In the genomic region with DNA sequence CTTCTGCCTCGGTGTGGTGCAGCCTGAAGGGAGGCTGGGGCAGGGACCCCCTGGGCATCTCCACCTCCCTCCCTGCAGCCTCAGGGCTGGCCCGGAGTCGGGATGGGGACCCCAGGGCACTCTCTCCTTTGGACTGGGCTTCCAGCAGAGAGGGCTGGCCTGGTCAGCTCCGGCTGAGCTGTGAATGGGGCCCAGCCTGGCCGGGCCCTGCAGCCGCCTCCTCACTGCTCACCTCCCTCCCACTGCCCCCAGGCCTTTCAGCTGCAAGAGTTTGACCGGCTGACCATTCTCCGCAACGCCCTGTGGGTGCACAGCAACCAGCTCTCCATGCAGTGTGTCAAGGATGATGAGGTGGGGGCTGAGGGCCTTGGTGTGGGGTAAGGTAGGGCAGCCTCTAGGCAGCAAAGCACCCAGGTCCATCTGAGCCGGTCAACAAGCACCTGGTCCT, we compare ENCODE assay signal across 13 cellular contexts. TPM values are rescaled to one million over a fixed set of nuclear protein-coding genes. Genes with fewer than 3 reads are reported as not detected.
A peak's percentile ranks its signal among the peaks of the same experiment; 100 is the strongest.
DNase-seq lines count a peak whose midpoint lies in the region; ATAC-seq and TF ChIP-seq lines count a peak whose summit lies in the region.
"Had no signal": no experiment of that assay in that cellular context is flagged by ENCODE, and none has a peak within 500 bp of the region (broad histone marks: within the 10 kb centered on the region; RNA-seq: fewer than 3 reads in every experiment).

No MANE protein-coding gene starts in this region.

- ATAC-seq in heart left ventricle (no peak), upper lobe of right lung (no peak), GM18861 (IDR thresholded peaks at IDR 0.05; ENCODE audit: unreplicated experiment) (no peak)

- intact Hi-C loops in heart left ventricle (cut with DNase I) = no loop called here
- intact Hi-C loops in upper lobe of right lung (cut with DNase I) = loop anchor here (10.0 kb wide), 1 partner anchor 514 kb away; no protein-coding TSS in a partner anchor
- intact Hi-C loops in colonic mucosa (cut with DNase I) = no loop called here

- H3K4me1 ChIP-seq in heart left ventricle (peaks cover 0 to 23% (median 6%) of the 10 kb centered on the region in 12 donors), right atrium auricular region (peaks cover 0 to 20% of the 10 kb centered on the region in 2 donors), upper lobe of right lung (no peaks in the 10 kb centered on the region), colonic mucosa (peaks cover 5% of the 10 kb centered on the region)

- H3K9me3 ChIP-seq in heart left ventricle = no peaks in the 10 kb centered on the region
- H3K9me3 ChIP-seq in right atrium auricular region = no peaks in the 10 kb centered on the region
- no peaks in the 10 kb centered on the region for H3K9me3 ChIP-seq in upper lobe of right lung
- no peaks in the 10 kb centered on the region for H3K9me3 ChIP-seq in colonic mucosa

- H3K27me3 Mint-ChIP-seq in activated CD4-positive, alpha-beta memory T cell treated with anti-CD3 and anti-CD28 coated beads, Interleukin-2, amount 10 ng/mL, durations not matched to agents 7 days and 5 days = no peaks in the 10 kb centered on the region
- H3K27me3 Mint-ChIP-seq: naive thymus-derived CD4-positive, alpha-beta T cell had no signal

- 59 to 84% (median 81%) methylated on average over 5 to 10 of the region's 10 CpGs for WGBS in heart left ventricle, 4 donors

- DNase-seq in heart left ventricle = peak in 4 of 5 donors; percentile 11 to 42 (median 16)
- no peak for DNase-seq in right atrium auricular region (ENCODE audit: low spot score)
- DNase-seq in activated CD4-positive, alpha-beta memory T cell treated with anti-CD3 and anti-CD28 coated beads, Interleukin-2, amount 10 ng/mL, durations not matched to agents 7 days and 5 days = peak; percentile 11
- peak; percentile 8 for DNase-seq in mucosa of gallbladder (ENCODE audit: low spot score)
- DNase-seq in upper lobe of right lung = peak; percentile 65
- no peak for DNase-seq in colonic mucosa
- DNase-seq in RPMI8226 = no peak
- DNase-seq: NCI-H510A had no signal

- peaks cover 9% of the 10 kb centered on the region for H3K4me1 Mint-ChIP-seq in activated CD4-positive, alpha-beta memory T cell treated with anti-CD3 and anti-CD28 coated beads, Interleukin-2, amount 10 ng/mL, durations not matched to agents 7 days and 5 days

- no peak for TF ChIP-seq POLR2A in heart left ventricle (IDR thresholded peaks at IDR 0.05)

- peak overlapping the region; percentile 52 for H3K27ac Mint-ChIP-seq in activated CD4-positive, alpha-beta memory T cell treated with anti-CD3 and anti-CD28 coated beads, Interleukin-2, amount 10 ng/mL, durations not matched to agents 7 days and 5 days

- H3K27ac ChIP-seq in heart left ventricle (no peak overlapping the region), right atrium auricular region (no peak overlapping the region), upper lobe of right lung (no peak overlapping the region), colonic mucosa (no peak overlapping the region)

- H3K4me3 Mint-ChIP-seq in activated CD4-positive, alpha-beta memory T cell treated with anti-CD3 and anti-CD28 coated beads, Interleukin-2, amount 10 ng/mL, durations not matched to agents 7 days and 5 days = no peak overlapping the region
- H3K4me3 Mint-ChIP-seq: naive thymus-derived CD4-positive, alpha-beta T cell had no signal

- H3K9ac ChIP-seq in colonic mucosa (ENCODE audit: low read depth in 2 of 2, low read length in 2 of 2) = no peak overlapping the region

- TF ChIP-seq CTCF in heart left ventricle (IDR thresholded peaks at IDR 0.05) = no peak
- TF ChIP-seq CTCF in right atrium auricular region (IDR thresholded peaks at IDR 0.05) = no peak
- no peak for TF ChIP-seq CTCF in upper lobe of right lung (IDR thresholded peaks at IDR 0.05)
- TF ChIP-seq CTCF in colonic mucosa (IDR thresholded peaks at IDR 0.05) = no peak

- CTCF ChIA-PET in activated CD4-positive, alpha-beta memory T cell treated with anti-CD3 and anti-CD28 coated beads, Interleukin-2, amount 10 ng/mL, durations not matched to agents 7 days and 5 days (lab: Charles Lee) = interaction anchor here (1.2 to 1.9 kb wide), 2 partner anchors 54 to 57 kb away, joined by 3 to 9 read pairs; no protein-coding TSS in a partner anchor

- POLR2A ChIA-PET in activated CD4-positive, alpha-beta memory T cell treated with anti-CD3 and anti-CD28 coated beads, Interleukin-2, amount 10 ng/mL, durations not matched to agents 7 days and 5 days (lab: Charles Lee) = interaction anchor here (1.0 to 4.1 kb wide), 6 partner anchors 11 to 40 kb away, joined by 3 to 18 read pairs (median 4); partner anchors contain the start of genes PSTPIP1 and TSPAN3

- H3K27me3 ChIP-seq in heart left ventricle (peaks cover 0 to 7% (median 0%) of the 10 kb centered on the region in 9 donors), right atrium auricular region (no peaks in the 10 kb centered on the region), upper lobe of right lung (no peaks in the 10 kb centered on the region), colonic mucosa (no peaks in the 10 kb centered on the region)

- peaks cover 0 to 56% (median 0%) of the 10 kb centered on the region in 9 donors for H3K36me3 ChIP-seq in heart left ventricle
- H3K36me3 ChIP-seq in right atrium auricular region = no peaks in the 10 kb centered on the region
- no peaks in the 10 kb centered on the region for H3K36me3 ChIP-seq in upper lobe of right lung
- no peaks in the 10 kb centered on the region for H3K36me3 ChIP-seq in colonic mucosa

- peaks cover 4% of the 10 kb centered on the region for H3K9me3 Mint-ChIP-seq in activated CD4-positive, alpha-beta memory T cell treated with anti-CD3 and anti-CD28 coated beads, Interleukin-2, amount 10 ng/mL, durations not matched to agents 7 days and 5 days

- no peak overlapping the region for H3K4me3 ChIP-seq in heart left ventricle
- H3K4me3 ChIP-seq in right atrium auricular region = no peak overlapping the region
- no peak overlapping the region for H3K4me3 ChIP-seq in upper lobe of right lung
- no peak overlapping the region for H3K4me3 ChIP-seq in colonic mucosa
- H3K4me3 ChIP-seq: smooth muscle cell had no signal

- peaks cover 91% of the 10 kb centered on the region for H3K36me3 Mint-ChIP-seq in activated CD4-positive, alpha-beta memory T cell treated with anti-CD3 and anti-CD28 coated beads, Interleukin-2, amount 10 ng/mL, durations not matched to agents 7 days and 5 days (ENCODE audit: low read depth)

RNA-seq across cellular contexts. Expression of gene PSTPIP1, which starts 36.0 kb away (rescaled TPM):
- total RNA-seq in heart left ventricle = 10 to 100 TPM in 2 of 9 donors, 1 to 10 TPM in 7; 1.3 to 17.2 (median 2.9) TPM
- polyA plus RNA-seq in heart left ventricle = 1 to 10 TPM; 2.9 to 3.2 TPM
- 1 to 10 TPM; 1.9 to 2.3 TPM for total RNA-seq in right atrium auricular region
- total RNA-seq in activated CD4-positive, alpha-beta memory T cell treated with anti-CD3 and anti-CD28 coated beads, Interleukin-2, amount 10 ng/mL, durations not matched to agents 7 days and 5 days = 100 to 1,000 TPM; 181 to 187 TPM
- total RNA-seq in mucosa of gallbladder = 16.3 TPM
- total RNA-seq in upper lobe of right lung = 16.0 TPM
- 1 to 10 TPM; 3.7 to 4.2 TPM for total RNA-seq in colonic mucosa
- total RNA-seq: fibroblast of villous mesenchyme, RPMI7951, smooth muscle cell had no signal

RNA-seq across cellular contexts. Expression of gene TSPAN3, which starts 40.0 kb away (rescaled TPM):
- total RNA-seq in heart left ventricle (100 to 1,000 TPM in 8 of 9 donors, 10 to 100 TPM in 1; 90.4 to 218 (median 133) TPM), right atrium auricular region (100 to 1,000 TPM; 191 to 361 TPM), mucosa of gallbladder (430 TPM), upper lobe of right lung (359 TPM), colonic mucosa (100 to 1,000 TPM; 594 to 841 TPM)
- 100 to 1,000 TPM in 1 of 2 donors, 10 to 100 TPM in 1; 58.1 to 247 TPM for polyA plus RNA-seq in heart left ventricle
- total RNA-seq in activated CD4-positive, alpha-beta memory T cell treated with anti-CD3 and anti-CD28 coated beads, Interleukin-2, amount 10 ng/mL, durations not matched to agents 7 days and 5 days = 10 to 100 TPM; 12.4 to 13.9 TPM

Comparison
In these comparisons a context has a peak if more than half of its experiments do, and no peak if none do; other contexts are left out.
1. DNase-seq: peak in heart left ventricle (4 of 5), activated CD4-positive, alpha-beta memory T cell treated with anti-CD3 and anti-CD28 coated beads, Interleukin-2, amount 10 ng/mL, durations not matched to agents 7 days and 5 days (single experiment), mucosa of gallbladder (single experiment) and upper lobe of right lung (single experiment); none in right atrium auricular region (single experiment), colonic mucosa (single experiment) and RPMI8226 (single experiment).
2. RNA of gene PSTPIP1, which starts 36.0 kb away (total RNA-seq): 181 to 187 TPM in activated CD4-positive, alpha-beta memory T cell treated with anti-CD3 and anti-CD28 coated beads, Interleukin-2, amount 10 ng/mL, durations not matched to agents 7 days and 5 days; 16.3 TPM in mucosa of gallbladder (single experiment), 16.0 TPM in upper lobe of right lung (single experiment), 3.7 to 4.2 TPM in colonic mucosa, 1.3 to 17.2 TPM in heart left ventricle and 1.9 to 2.3 TPM in right atrium auricular region; every median in the first group is over 4 times any median in the second.
3. RNA of gene TSPAN3, which starts 40.0 kb away (total RNA-seq): 594 to 841 TPM in colonic mucosa, 430 TPM in mucosa of gallbladder (single experiment), 191 to 361 TPM in right atrium auricular region, 359 TPM in upper lobe of right lung (single experiment) and 90.4 to 218 TPM in heart left ventricle; 12.4 to 13.9 TPM in activated CD4-positive, alpha-beta memory T cell treated with anti-CD3 and anti-CD28 coated beads, Interleukin-2, amount 10 ng/mL, durations not matched to agents 7 days and 5 days; every median in the first group is over 4 times any median in the second.